Comparison of ENCODE assay signal across 9 cellular contexts in the genomic region with DNA sequence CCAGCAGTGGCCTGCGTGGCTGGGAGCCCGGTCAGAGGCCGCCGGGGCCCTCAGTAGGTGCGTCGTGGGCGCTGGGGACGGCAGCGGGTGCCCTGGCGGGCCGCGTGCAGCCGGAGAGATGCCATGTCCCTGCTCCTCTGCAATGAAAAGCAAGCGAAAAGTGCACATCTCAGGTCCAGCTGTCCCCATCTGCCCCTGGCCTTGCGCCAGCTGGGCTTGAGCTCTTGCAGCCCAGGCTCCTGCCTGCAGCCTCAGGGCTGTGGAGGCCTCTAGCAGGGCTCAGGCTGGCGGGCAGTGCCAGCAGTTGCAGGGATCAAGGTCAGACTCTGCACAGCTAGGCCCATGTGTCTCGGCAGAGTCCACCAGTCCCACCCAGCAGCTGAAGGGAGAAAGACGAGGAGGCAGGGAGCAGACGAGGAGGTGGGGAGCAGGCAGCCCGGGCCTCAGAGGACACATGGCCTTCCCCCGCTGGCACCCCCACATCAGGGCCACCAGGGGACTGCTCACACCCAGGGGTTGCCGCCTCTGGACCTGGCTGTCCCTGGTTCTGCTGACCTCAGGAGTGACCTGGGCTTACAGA. TPM values are rescaled to one million over a fixed set of nuclear protein-coding genes. Genes with fewer than 3 reads are reported as not detected.
DNase-seq lines count a peak whose midpoint lies in the region; ATAC-seq and TF ChIP-seq lines count a peak whose summit lies in the region.
"Had no signal": no experiment of that assay in that cellular context is flagged by ENCODE, and none has a peak within 500 bp of the region (broad histone marks: within the 10 kb centered on the region; RNA-seq: fewer than 3 reads in every experiment).

No MANE protein-coding gene starts in this region.

- no peaks in the 10 kb centered on the region for H3K9me3 Mint-ChIP-seq in CD4-positive, CD25-positive, alpha-beta regulatory T cell
- no peaks in the 10 kb centered on the region for H3K9me3 Mint-ChIP-seq in endodermal cell

- peaks cover 9% of the 10 kb centered on the region for H3K36me3 Mint-ChIP-seq in CD4-positive, CD25-positive, alpha-beta regulatory T cell
- peaks cover 27% of the 10 kb centered on the region for H3K36me3 Mint-ChIP-seq in endodermal cell (ENCODE audit: low read depth)

- no peak overlapping the region for H3K4ac ChIP-seq in trophoblast cell (ENCODE audit: low read depth, low read length)

- no peak overlapping the region for H2BK5ac ChIP-seq in trophoblast cell (ENCODE audit: low read depth, low read length, poor library complexity)

- 89 to 90% methylated on average over 15 to 22 of the region's 22 CpGs for WGBS in endodermal cell (ENCODE audit: insufficient coverage in 1 of 2, insufficient read length in 1 of 2), 2 experiments
- no CpG with 5 or more reads among the region's 22 CpGs for WGBS in trophoblast cell (ENCODE audit: extremely low coverage, insufficient coverage, insufficient read length)

- peaks cover 55% of the 10 kb centered on the region for H3K4me1 ChIP-seq in CD4-positive, CD25-positive, alpha-beta regulatory T cell (ENCODE audit: control insufficient read depth, insufficient read depth, low read length, poor library complexity, severe bottlenecking)
- peaks cover 3% of the 10 kb centered on the region for H3K4me1 ChIP-seq in endodermal cell (ENCODE audit: control insufficient read depth, insufficient read depth, low read length)
- peaks cover 14 to 16% of the 10 kb centered on the region in 2 experiments for H3K4me1 ChIP-seq in trophoblast cell (ENCODE audit: control insufficient read depth in 1 of 2, insufficient read depth in 2 of 2, low read length in 2 of 2)

- peak overlapping the region; percentile 67 for H3K27ac ChIP-seq in CD4-positive, CD25-positive, alpha-beta regulatory T cell (ENCODE audit: insufficient read depth, low read length, poor library complexity, severe bottlenecking)
- H3K27ac ChIP-seq in endodermal cell (ENCODE audit: low read depth, low read length), result no peak overlapping the region
- H3K27ac ChIP-seq in trophoblast cell (ENCODE audit: low read depth, low read length), result no peak overlapping the region

- peak overlapping the region in 2 of 3 donors; percentile 55 to 76 for H3K27ac Mint-ChIP-seq in CD4-positive, CD25-positive, alpha-beta regulatory T cell
- no peak overlapping the region for H3K27ac Mint-ChIP-seq in endodermal cell

- no peak overlapping the region for H3K4me3 ChIP-seq in CD4-positive, CD25-positive, alpha-beta regulatory T cell (ENCODE audit: low read depth, low read length)
- H3K4me3 ChIP-seq in endodermal cell (ENCODE audit: low read length) (no peak overlapping the region), trophoblast cell (ENCODE audit: low read depth, low read length) (no peak overlapping the region)

- no peaks in the 10 kb centered on the region for H3K27me3 ChIP-seq in CD4-positive, CD25-positive, alpha-beta regulatory T cell (ENCODE audit: control insufficient read depth, insufficient read depth, low read length)
- no peaks in the 10 kb centered on the region for H3K27me3 ChIP-seq in endodermal cell (ENCODE audit: control insufficient read depth, insufficient read depth, low read length, poor library complexity, severe bottlenecking)
- no peaks in the 10 kb centered on the region for H3K27me3 ChIP-seq in trophoblast cell (ENCODE audit: insufficient read depth, low read length)

- no peak overlapping the region for H3K14ac ChIP-seq in trophoblast cell (ENCODE audit: low read length)

- peaks cover 6% of the 10 kb centered on the region for H3K79me1 ChIP-seq in trophoblast cell (ENCODE audit: low read length)

- no peak overlapping the region for H2AK5ac ChIP-seq in trophoblast cell (ENCODE audit: low read length)

- H4K8ac ChIP-seq in trophoblast cell (ENCODE audit: low read depth, low read length), result no peak overlapping the region

- H3K18ac ChIP-seq in trophoblast cell (ENCODE audit: low read length), result peak overlapping the region; percentile 30

- peaks cover 4 to 62% (median 20%) of the 10 kb centered on the region in 4 donors for H3K4me1 Mint-ChIP-seq in CD4-positive, CD25-positive, alpha-beta regulatory T cell
- H3K4me1 Mint-ChIP-seq in endodermal cell, result peaks cover 8% of the 10 kb centered on the region

- no peak overlapping the region for H2BK12ac ChIP-seq in trophoblast cell (ENCODE audit: low read length)

- no peak overlapping the region for H3K4me2 ChIP-seq in trophoblast cell (ENCODE audit: low read length)

- H3K9me3 ChIP-seq in CD4-positive, CD25-positive, alpha-beta regulatory T cell (ENCODE audit: control insufficient read depth in 2 of 2, low read length in 2 of 2), result no peaks in the 10 kb centered on the region
- no peaks in the 10 kb centered on the region for H3K9me3 ChIP-seq in endodermal cell (ENCODE audit: control insufficient read depth, low read length)
- peaks cover 3% of the 10 kb centered on the region for H3K9me3 ChIP-seq in trophoblast cell (ENCODE audit: insufficient read depth, low read depth, low read length)

- no peak for TF ChIP-seq CTCF in endodermal cell (conservative IDR thresholded peaks at IDR 0.05)

- H4K91ac ChIP-seq in trophoblast cell (ENCODE audit: low read depth, low read length), result no peak overlapping the region

- H2BK120ac ChIP-seq in trophoblast cell (ENCODE audit: insufficient read depth, low read length, poor library complexity), result no peak overlapping the region

- in situ Hi-C loops in KBM-7 (cut with MboI; ENCODE audit: low pct_unique_long_range_greater_than_20kb, low sequenced_read_pairs), result no loop called here

- H3K27me3 Mint-ChIP-seq in CD4-positive, CD25-positive, alpha-beta regulatory T cell, result no peaks in the 10 kb centered on the region
- no peaks in the 10 kb centered on the region for H3K27me3 Mint-ChIP-seq in endodermal cell (ENCODE audit: insufficient read depth)

- H3K9ac ChIP-seq in endodermal cell (ENCODE audit: extremely low read depth, low read length, poor library complexity, severe bottlenecking) (no peak overlapping the region), trophoblast cell (ENCODE audit: low read length) (no peak overlapping the region)

- no peak for ATAC-seq in CD4-positive, CD25-positive, alpha-beta regulatory T cell (ENCODE audit: low read depth in 2 of 2)
- ATAC-seq in HG03342 (IDR thresholded peaks at IDR 0.05; ENCODE audit: unreplicated experiment) (no peak), GM19328 (IDR thresholded peaks at IDR 0.05; ENCODE audit: unreplicated experiment) (no peak)

- DNase-seq in CD4-positive, CD25-positive, alpha-beta regulatory T cell, result no peak
- DNase-seq in NCI-H1092 treated with DMSO at 0.1 percent for 48 hours (lab: John Stamatoyannopoulos, UW) (peak; percentile 7), endodermal cell (peak; percentile 54), trophoblast cell (peak in 1 of 2 donors; percentile 10), HCEC 1CT (no peak), KBM-7 (no peak)
- DNase-seq: foreskin melanocyte had no signal

- H2AFZ ChIP-seq in trophoblast cell (ENCODE audit: insufficient read depth, low read length, poor library complexity), result no peak overlapping the region

- H3K4me3 Mint-ChIP-seq in CD4-positive, CD25-positive, alpha-beta regulatory T cell, result peak overlapping the region in 2 of 4 donors; percentile 36 to 54
- no peak overlapping the region for H3K4me3 Mint-ChIP-seq in endodermal cell

- peaks cover 27% of the 10 kb centered on the region for H3K36me3 ChIP-seq in CD4-positive, CD25-positive, alpha-beta regulatory T cell (ENCODE audit: control insufficient read depth, insufficient read depth, low read length)
- H3K36me3 ChIP-seq in endodermal cell (ENCODE audit: control insufficient read depth, insufficient read depth, low read length) (peaks cover 35% of the 10 kb centered on the region), trophoblast cell (ENCODE audit: control insufficient read depth in 1 of 2, insufficient read depth in 2 of 2, low read length in 2 of 2) (peaks cover 78 to 89% of the 10 kb centered on the region in 2 experiments)

- H4K12ac ChIP-seq in trophoblast cell (ENCODE audit: low read depth, low read length), result peak overlapping the region; percentile 12

- H3K23ac ChIP-seq in trophoblast cell (ENCODE audit: low read length), result no peak overlapping the region

- no peaks in the 10 kb centered on the region for H3K79me2 ChIP-seq in trophoblast cell (ENCODE audit: control insufficient read depth, insufficient read depth, low read length, poor library complexity)

RNA-seq across cellular contexts. Expression of gene SLC16A3, which starts 11.2 kb away (rescaled TPM):
- 52.5 TPM for total RNA-seq in CD4-positive, CD25-positive, alpha-beta regulatory T cell
- 1 to 10 TPM; 1.5 to 3.3 (median 2.2) TPM for polyA plus RNA-seq in CD4-positive, CD25-positive, alpha-beta regulatory T cell
- 10 to 100 TPM; 31.8 to 39.7 TPM for total RNA-seq in endodermal cell
- polyA plus RNA-seq in endodermal cell (2013, experiment 1 of 2), result 31.8 TPM
- polyA plus RNA-seq in endodermal cell (2013, experiment 2 of 2), result 26.2 TPM
- 106 and 112 TPM in 2 replicates for polyA plus RNA-seq in trophoblast cell (2013)

RNA-seq across cellular contexts. Expression of gene CCDC57, which starts 27.4 kb away (rescaled TPM):
- 76.6 TPM for total RNA-seq in CD4-positive, CD25-positive, alpha-beta regulatory T cell
- 10 to 100 TPM; 27.7 to 38.9 (median 33.7) TPM for polyA plus RNA-seq in CD4-positive, CD25-positive, alpha-beta regulatory T cell
- total RNA-seq in endodermal cell, result 10 to 100 TPM; 61.8 to 82.8 TPM
- 25.7 TPM for polyA plus RNA-seq in endodermal cell (2013, experiment 1 of 2)
- 22.9 TPM for polyA plus RNA-seq in endodermal cell (2013, experiment 2 of 2)
- polyA plus RNA-seq in trophoblast cell (2013), result 16.0 and 17.2 TPM in 2 replicates

RNA-seq across cellular contexts. Expression of gene CSNK1D, which starts 33.5 kb away (rescaled TPM):
- 333 TPM for total RNA-seq in CD4-positive, CD25-positive, alpha-beta regulatory T cell
- 10 to 100 TPM; 41.2 to 50.3 (median 48.6) TPM for polyA plus RNA-seq in CD4-positive, CD25-positive, alpha-beta regulatory T cell
- total RNA-seq in endodermal cell, result 100 to 1,000 TPM; 104 to 143 TPM
- polyA plus RNA-seq in endodermal cell (2013, experiment 1 of 2), result 101 TPM
- 74.7 TPM for polyA plus RNA-seq in endodermal cell (2013, experiment 2 of 2)
- 106 and 112 TPM in 2 replicates for polyA plus RNA-seq in trophoblast cell (2013)

Comparison
In these comparisons a context has a peak if more than half of its experiments do, and no peak if none do; other contexts are left out.
1. DNase-seq: peak in NCI-H1092 treated with DMSO at 0.1 percent for 48 hours (single experiment) and endodermal cell (single experiment); none in CD4-positive, CD25-positive, alpha-beta regulatory T cell (0 of 3), HCEC 1CT (single experiment) and KBM-7 (single experiment).